9 cellular contexts compared by ENCODE assay signal in the genomic region with DNA sequence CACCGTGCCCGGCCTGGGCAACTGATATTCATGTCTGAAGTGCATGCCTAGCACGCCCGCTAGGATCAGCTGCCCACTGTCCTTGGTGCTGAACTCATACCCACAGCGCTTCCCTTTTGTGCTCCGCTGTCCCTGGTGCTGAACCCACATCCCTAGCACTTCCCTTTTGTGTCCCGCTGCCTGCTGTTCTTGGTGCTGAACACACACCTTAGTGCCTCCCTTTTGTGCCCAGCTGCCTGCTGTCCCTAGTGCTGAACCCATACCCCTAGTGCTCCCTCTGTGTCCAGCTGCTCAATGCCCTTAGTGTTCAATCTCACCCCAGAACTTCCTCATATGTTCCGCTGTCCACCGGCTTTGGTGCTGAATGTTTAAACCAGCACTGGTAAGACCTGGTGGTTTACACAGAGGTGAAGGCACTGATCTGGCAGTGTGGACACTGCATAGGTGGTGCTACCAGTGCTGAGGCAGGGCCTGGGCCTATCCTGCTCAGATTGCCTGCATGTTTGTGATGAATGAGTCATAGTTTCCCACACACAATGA. TPM values are rescaled to one million over a fixed set of nuclear protein-coding genes. Genes with fewer than 3 reads are reported as not detected.
A peak's percentile ranks its signal among the peaks of the same experiment; 100 is the strongest.
DNase-seq lines count a peak whose midpoint lies in the region; ATAC-seq and TF ChIP-seq lines count a peak whose summit lies in the region.
"Had no signal": no experiment of that assay in that cellular context is flagged by ENCODE, and none has a peak within 500 bp of the region (broad histone marks: within the 10 kb centered on the region; RNA-seq: fewer than 3 reads in every experiment).

No MANE protein-coding gene starts in this region.

- TF ChIP-seq EP300 in neural cell (conservative IDR thresholded peaks at IDR 0.05; ENCODE audit: poor library complexity, severe bottlenecking): no peak

- no peak for TF ChIP-seq CTCF in GM13977 (IDR thresholded peaks at IDR 0.05; ENCODE audit: extremely low read depth, insufficient read depth, missing control alignments)
- no peak for TF ChIP-seq CTCF in Panc1 (IDR thresholded peaks at IDR 0.05)
- TF ChIP-seq CTCF in fibroblast of mammary gland (conservative IDR thresholded peaks at IDR 0.05; ENCODE audit: control insufficient read depth, insufficient read depth, low read depth, low read length): no peak
- no peak for TF ChIP-seq CTCF in neural cell (IDR thresholded peaks at IDR 0.05; ENCODE audit: poor library complexity, severe bottlenecking)

- H3K36me3 ChIP-seq in Panc1 (ENCODE audit: control insufficient read depth, insufficient read depth, low read length): no peaks in the 10 kb centered on the region; the same call in 1 of the 2 replicates
- no peaks in the 10 kb centered on the region for H3K36me3 ChIP-seq in neural cell (ENCODE audit: insufficient read depth, low read length)

- no peak for TF ChIP-seq RAD21 in neural cell (conservative IDR thresholded peaks at IDR 0.05)

- BruUV-seq in Panc1 (replicated peaks; lab: Mats Ljungman, UMichigan): no TSS peak

- no peaks in the 10 kb centered on the region for H3K4me1 ChIP-seq in Panc1 (ENCODE audit: control insufficient read depth, insufficient read depth, low read length)

- no peaks in the 10 kb centered on the region for H3K27me3 Mint-ChIP-seq in activated T-cell treated with anti-CD3 and anti-CD28 coated beads, Interleukin-2, amount 50 U/mL, for 72 hours (ENCODE audit: low read depth)

- H3K4me3 ChIP-seq in Panc1 (ENCODE audit: low read depth in 2 of 2, low read length in 2 of 2) (no peak overlapping the region), fibroblast of mammary gland (ENCODE audit: control insufficient read depth, low read depth, low read length) (no peak overlapping the region), neural cell (ENCODE audit: low read length) (no peak overlapping the region)

- no peak overlapping the region for H3K27ac ChIP-seq in Panc1 (ENCODE audit: low read length)
- H3K27ac ChIP-seq in neural cell (ENCODE audit: low read length): no peak overlapping the region

- no peak overlapping the region for H3K9ac ChIP-seq in neural cell (ENCODE audit: low read length)

- POLR2A ChIA-PET in Panc1 (lab: Charles Lee): no interaction called here

- intact Hi-C loops in Panc1 (cut with micrococcal nuclease; ENCODE audit: unreplicated experiment): no loop called here

- H3K4me2 ChIP-seq in neural cell (ENCODE audit: low read length): no peak overlapping the region

- H3K9me2 ChIP-seq in neural cell (ENCODE audit: insufficient read depth, low read length): no peaks in the 10 kb centered on the region

- DNase-seq in GM13977 (ENCODE audit: low spot score): peak; percentile 75
- DNase-seq in Panc1 (ENCODE audit: low read depth, low spot score): peak; percentile 5
- DNase-seq in activated T-cell treated with anti-CD3 and anti-CD28 coated beads, Interleukin-2, amount 50 U/mL, for 72 hours: peak; percentile 76 to 86
- DNase-seq in fibroblast of mammary gland (ENCODE audit: low read depth): peak; percentile 91
- DNase-seq in stimulated activated naive CD4-positive, alpha-beta T cell (lab: John Stamatoyannopoulos, UW): peak; percentile 64 to 82 (median 76)
- DNase-seq in NCI-H2107 (lab: John Stamatoyannopoulos, UW): no peak

- peak; percentile 48 for ATAC-seq in Panc1
- peak; percentile 45 to 63 for ATAC-seq in activated T-cell treated with anti-CD3 and anti-CD28 coated beads, Interleukin-2, amount 50 U/mL, for 72 hours (replicated peaks in 1 of 2)
- no peak for ATAC-seq in GM21515 (IDR thresholded peaks at IDR 0.05; ENCODE audit: unreplicated experiment)

- no peak overlapping the region for H2AFZ ChIP-seq in neural cell (ENCODE audit: low read depth, low read length)

- H3K36me3 Mint-ChIP-seq in activated T-cell treated with anti-CD3 and anti-CD28 coated beads, Interleukin-2, amount 50 U/mL, for 72 hours (ENCODE audit: insufficient read depth in 2 of 2): peaks cover 5 to 11% of the 10 kb centered on the region in 2 donors

- H3K4me1 Mint-ChIP-seq in activated T-cell treated with anti-CD3 and anti-CD28 coated beads, Interleukin-2, amount 50 U/mL, for 72 hours (ENCODE audit: low read depth): peaks cover 32% of the 10 kb centered on the region

- H3F3A ChIP-seq in neural cell (ENCODE audit: insufficient read depth, low read length, poor library complexity, severe bottlenecking): no peaks in the 10 kb centered on the region

- H3K4me3 Mint-ChIP-seq in activated T-cell treated with anti-CD3 and anti-CD28 coated beads, Interleukin-2, amount 50 U/mL, for 72 hours: no peak overlapping the region
- H3K4me3 Mint-ChIP-seq: T-helper 1 cell treated with Interleukin-12 subunit alpha and Interleukin-12 subunit beta and Interleukin-4 antibody, amounts not matched to agents 30 μg/mL and 1 μg/mL, for 36 hours had no signal

- CTCF ChIA-PET in Panc1 (lab: Charles Lee): interaction anchor here (0.5 to 0.7 kb wide), 2 partner anchors 48 to 293 kb away, joined by 4 to 6 read pairs; no protein-coding TSS in a partner anchor

- no peak overlapping the region for H3K27ac Mint-ChIP-seq in activated T-cell treated with anti-CD3 and anti-CD28 coated beads, Interleukin-2, amount 50 U/mL, for 72 hours
- H3K27ac Mint-ChIP-seq: T-helper 1 cell treated with Interleukin-12 subunit alpha and Interleukin-12 subunit beta and Interleukin-4 antibody, amounts not matched to agents 30 μg/mL and 1 μg/mL, for 36 hours had no signal

- H3K79me2 ChIP-seq in neural cell (replicated peaks; ENCODE audit: insufficient read depth, low read length): no peaks in the 10 kb centered on the region

- H3K27me3 ChIP-seq in Panc1 (ENCODE audit: control insufficient read depth, insufficient read depth, low read length) (no peaks in the 10 kb centered on the region), neural cell (ENCODE audit: insufficient read depth, low read depth, low read length) (no peaks in the 10 kb centered on the region)

- no peaks in the 10 kb centered on the region for H4K20me1 ChIP-seq in neural cell (ENCODE audit: insufficient read depth)

- H3K9me3 ChIP-seq in Panc1 (ENCODE audit: control insufficient read depth, insufficient read depth, low read depth, low read length): no peaks in the 10 kb centered on the region
- no peaks in the 10 kb centered on the region for H3K9me3 ChIP-seq in neural cell (ENCODE audit: low read length)

- in situ Hi-C loops in GM13977 (cut with MboI; ENCODE audit: low pct_unique_long_range_greater_than_20kb, low sequenced_read_pairs, unreplicated experiment): no loop called here
- in situ Hi-C loops in Panc1 (cut with HindIII; ENCODE audit: low pct_unique_long_range_greater_than_20kb, low sequenced_read_pairs): no loop called here

- H3K9me3 Mint-ChIP-seq in activated T-cell treated with anti-CD3 and anti-CD28 coated beads, Interleukin-2, amount 50 U/mL, for 72 hours: no peaks in the 10 kb centered on the region
- H3K9me3 Mint-ChIP-seq: T-helper 1 cell treated with Interleukin-12 subunit alpha and Interleukin-12 subunit beta and Interleukin-4 antibody, amounts not matched to agents 30 μg/mL and 1 μg/mL, for 36 hours had no signal

TF ChIP-seq in neural cell, 6 proteins besides CTCF, POLR2A, EP300 and RAD21 (continues in another document):
- TF ChIP-seq, protein P1, sequence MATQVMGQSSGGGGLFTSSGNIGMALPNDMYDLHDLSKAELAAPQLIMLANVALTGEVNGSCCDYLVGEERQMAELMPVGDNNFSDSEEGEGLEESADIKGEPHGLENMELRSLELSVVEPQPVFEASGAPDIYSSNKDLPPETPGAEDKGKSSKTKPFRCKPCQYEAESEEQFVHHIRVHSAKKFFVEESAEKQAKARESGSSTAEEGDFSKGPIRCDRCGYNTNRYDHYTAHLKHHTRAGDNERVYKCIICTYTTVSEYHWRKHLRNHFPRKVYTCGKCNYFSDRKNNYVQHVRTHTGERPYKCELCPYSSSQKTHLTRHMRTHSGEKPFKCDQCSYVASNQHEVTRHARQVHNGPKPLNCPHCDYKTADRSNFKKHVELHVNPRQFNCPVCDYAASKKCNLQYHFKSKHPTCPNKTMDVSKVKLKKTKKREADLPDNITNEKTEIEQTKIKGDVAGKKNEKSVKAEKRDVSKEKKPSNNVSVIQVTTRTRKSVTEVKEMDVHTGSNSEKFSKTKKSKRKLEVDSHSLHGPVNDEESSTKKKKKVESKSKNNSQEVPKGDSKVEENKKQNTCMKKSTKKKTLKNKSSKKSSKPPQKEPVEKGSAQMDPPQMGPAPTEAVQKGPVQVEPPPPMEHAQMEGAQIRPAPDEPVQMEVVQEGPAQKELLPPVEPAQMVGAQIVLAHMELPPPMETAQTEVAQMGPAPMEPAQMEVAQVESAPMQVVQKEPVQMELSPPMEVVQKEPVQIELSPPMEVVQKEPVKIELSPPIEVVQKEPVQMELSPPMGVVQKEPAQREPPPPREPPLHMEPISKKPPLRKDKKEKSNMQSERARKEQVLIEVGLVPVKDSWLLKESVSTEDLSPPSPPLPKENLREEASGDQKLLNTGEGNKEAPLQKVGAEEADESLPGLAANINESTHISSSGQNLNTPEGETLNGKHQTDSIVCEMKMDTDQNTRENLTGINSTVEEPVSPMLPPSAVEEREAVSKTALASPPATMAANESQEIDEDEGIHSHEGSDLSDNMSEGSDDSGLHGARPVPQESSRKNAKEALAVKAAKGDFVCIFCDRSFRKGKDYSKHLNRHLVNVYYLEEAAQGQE (IDR thresholded peaks at IDR 0.05; ENCODE audit: borderline replicate concordance): peak; percentile 98

RNA-seq across cellular contexts. Expression of gene SIGLEC11, which starts 26.3 kb away (rescaled TPM):
- total RNA-seq in Panc1 (2021; ENCODE audit: unreplicated experiment): not detected
- not detected for polyA plus RNA-seq in Panc1 (2012; ENCODE audit: insufficient read length)
- not detected for total RNA-seq in activated T-cell treated with anti-CD3 and anti-CD28 coated beads, Interleukin-2, amount 50 U/mL, for 72 hours
- polyA plus RNA-seq in neural cell: not detected in 2 replicates
- polyA minus RNA-seq in neural cell: not detected in 2 replicates

RNA-seq across cellular contexts. Expression of gene VRK3, which starts 37.9 kb away (rescaled TPM):
- 32.6 TPM for total RNA-seq in Panc1 (2021; ENCODE audit: unreplicated experiment)
- 20.2 TPM for polyA plus RNA-seq in Panc1 (2012; ENCODE audit: insufficient read length)
- total RNA-seq in activated T-cell treated with anti-CD3 and anti-CD28 coated beads, Interleukin-2, amount 50 U/mL, for 72 hours: 10 to 100 TPM; 59.7 to 65.5 TPM
- polyA plus RNA-seq in neural cell: 35.3 and 47.3 TPM in 2 replicates
- polyA minus RNA-seq in neural cell: 30.2 and 41.1 TPM in 2 replicates

RNA-seq across cellular contexts. Expression of gene ZNF473, which starts 38.6 kb away (rescaled TPM):
- total RNA-seq in Panc1 (2021; ENCODE audit: unreplicated experiment): 11.7 TPM
- polyA plus RNA-seq in Panc1 (2012; ENCODE audit: insufficient read length): 6.6 TPM
- 10 to 100 TPM; 13.2 to 19.7 TPM for total RNA-seq in activated T-cell treated with anti-CD3 and anti-CD28 coated beads, Interleukin-2, amount 50 U/mL, for 72 hours
- polyA plus RNA-seq in neural cell: 8.4 and 11.7 TPM in 2 replicates
- polyA minus RNA-seq in neural cell: 22.4 and 28.9 TPM in 2 replicates

RNA-seq across cellular contexts. Expression of gene NUP62, which starts 57.9 kb away (rescaled TPM):
- total RNA-seq in Panc1 (2021; ENCODE audit: unreplicated experiment): 54.6 TPM
- polyA plus RNA-seq in Panc1 (2012; ENCODE audit: insufficient read length): 46.8 TPM
- total RNA-seq in activated T-cell treated with anti-CD3 and anti-CD28 coated beads, Interleukin-2, amount 50 U/mL, for 72 hours: 100 to 1,000 TPM; 135 to 139 TPM
- 24.9 and 32.2 TPM in 2 replicates for polyA plus RNA-seq in neural cell
- polyA minus RNA-seq in neural cell: 31.4 and 32.9 TPM in 2 replicates

RNA-seq across cellular contexts. Expression of gene ATF5, which starts 58.2 kb away (rescaled TPM):
- 104 TPM for total RNA-seq in Panc1 (2021; ENCODE audit: unreplicated experiment)
- 115 TPM for polyA plus RNA-seq in Panc1 (2012; ENCODE audit: insufficient read length)
- 10 to 100 TPM; 52.3 to 73.6 TPM for total RNA-seq in activated T-cell treated with anti-CD3 and anti-CD28 coated beads, Interleukin-2, amount 50 U/mL, for 72 hours
- polyA plus RNA-seq in neural cell: 16.1 and 18.9 TPM in 2 replicates
- polyA minus RNA-seq in neural cell: 8.6 and 11.0 TPM in 2 replicates
